Comparison of ENCODE assay signal across 1 cellular context in genomic region chr14:64454671-64455070, GRCh38.
TF ChIP-seq lines count a peak whose summit lies in the region.

No MANE protein-coding gene starts in this region.

TF ChIP-seq in HepG2, 621 proteins besides CTCF, POLR2A, EP300 and RAD21:
- TF ChIP-seq ZNF7 (CRISPR knock-in tag; IDR thresholded peaks at IDR 0.05) (no peak), ZNF33B (CRISPR knock-in tag; IDR thresholded peaks at IDR 0.05) (no peak), BORCS8-MEF2B (CRISPR knock-in tag; IDR thresholded peaks at IDR 0.05) (no peak), SRF (IDR thresholded peaks at IDR 0.05; ENCODE audit: low read depth, low read length) (no peak), TEF (CRISPR knock-in tag; IDR thresholded peaks at IDR 0.05) (no peak), ZBTB3 (CRISPR knock-in tag; IDR thresholded peaks at IDR 0.05; ENCODE audit: borderline replicate concordance, low read depth) (no peak), ZNF251 (CRISPR knock-in tag; IDR thresholded peaks at IDR 0.05) (no peak), ZNF609 (CRISPR knock-in tag; IDR thresholded peaks at IDR 0.05; ENCODE audit: borderline replicate concordance) (no peak), MYPOP (CRISPR knock-in tag; IDR thresholded peaks at IDR 0.05) (no peak), MTF2 (CRISPR knock-in tag; IDR thresholded peaks at IDR 0.05; ENCODE audit: borderline replicate concordance) (no peak), ETV5 (CRISPR knock-in tag; IDR thresholded peaks at IDR 0.05; ENCODE audit: borderline replicate concordance) (no peak), NR2F2 (IDR thresholded peaks at IDR 0.05; ENCODE audit: borderline replicate concordance, low read depth) (no peak), ATAD3A (CRISPR knock-in tag; IDR thresholded peaks at IDR 0.05) (no peak), ARHGAP35 (CRISPR knock-in tag; IDR thresholded peaks at IDR 0.05; ENCODE audit: borderline replicate concordance) (no peak), SIX1 (CRISPR knock-in tag; IDR thresholded peaks at IDR 0.05; ENCODE audit: borderline replicate concordance) (no peak), ZNF253 (CRISPR knock-in tag; IDR thresholded peaks at IDR 0.05; ENCODE audit: borderline replicate concordance) (no peak), SRSF1 (optimal IDR thresholded peaks at IDR 0.05; ENCODE audit: low read depth, low read length) (no peak), ZNF383 (CRISPR knock-in tag; IDR thresholded peaks at IDR 0.05; ENCODE audit: borderline replicate concordance) (no peak), ZGPAT (CRISPR knock-in tag; IDR thresholded peaks at IDR 0.05) (no peak)
